In genomic region chr6:113560908-113561307, GRCh38 we compare ENCODE assay signal across 14 cellular contexts.
DNase-seq lines count a peak whose midpoint lies in the region; ATAC-seq and TF ChIP-seq lines count a peak whose summit lies in the region.
"Had no signal": no experiment of that assay in that cellular context is flagged by ENCODE, and none has a peak within 500 bp of the region (broad histone marks: within the 10 kb centered on the region; RNA-seq: fewer than 3 reads in every experiment).

No MANE protein-coding gene starts in this region.

- no peaks in the 10 kb centered on the region for H3K36me3 Mint-ChIP-seq in chondrocyte (ENCODE audit: low read depth)
- H3K36me3 Mint-ChIP-seq: CD4-positive, alpha-beta memory T cell had no signal

- no peak for ATAC-seq in HG02678 (IDR thresholded peaks at IDR 0.05; ENCODE audit: unreplicated experiment)
- ATAC-seq in GM18502 (IDR thresholded peaks at IDR 0.05; ENCODE audit: poor library complexity, unreplicated experiment) = no peak
- ATAC-seq: lower lobe of right lung had no signal

- TF ChIP-seq CTCF in chondrocyte (IDR thresholded peaks at IDR 0.05) (no peak), colonic mucosa (IDR thresholded peaks at IDR 0.05) (no peak)

- no peak overlapping the region for H3K27ac ChIP-seq in colonic mucosa
- H3K27ac ChIP-seq: coronary artery, lower lobe of right lung had no signal

- no peaks in the 10 kb centered on the region for H3K36me3 ChIP-seq in colonic mucosa
- H3K36me3 ChIP-seq: lower lobe of right lung had no signal

- no peaks in the 10 kb centered on the region for H3K9me3 ChIP-seq in colonic mucosa
- H3K9me3 ChIP-seq: lower lobe of right lung had no signal

- H3K4me3 ChIP-seq in colonic mucosa = no peak overlapping the region
- H3K4me3 ChIP-seq: coronary artery, lower lobe of right lung had no signal

- DNase-seq in Daoy (ENCODE audit: low read depth) (peak; percentile 72), NCI-H226 (peak; percentile 70), chondrocyte (ENCODE audit: low spot score) (no peak), non-pigmented ciliary epithelial cell (ENCODE audit: low read depth) (peak; percentile 89), NCI-H510A treated with DMSO at 0.1 percent for 48 hours (lab: John Stamatoyannopoulos, UW) (no peak), colonic mucosa (no peak)
- DNase-seq: activated naive CD4-positive, alpha-beta T cell treated with anti-CD3 and anti-CD28 coated beads for 36 hours; CD4-positive, alpha-beta memory T cell; lower lobe of right lung; NCI-H2171 treated with DMSO at 0.1 percent for 48 hours; occipital lobe had no signal

- no peak overlapping the region for H3K4me3 Mint-ChIP-seq in chondrocyte (ENCODE audit: unreplicated experiment)
- H3K4me3 Mint-ChIP-seq: activated naive CD4-positive, alpha-beta T cell treated with anti-CD3 and anti-CD28 coated beads for 36 hours; CD4-positive, alpha-beta memory T cell had no signal

- no peaks in the 10 kb centered on the region for H3K9me3 Mint-ChIP-seq in chondrocyte (ENCODE audit: low read depth)
- H3K9me3 Mint-ChIP-seq: activated naive CD4-positive, alpha-beta T cell treated with anti-CD3 and anti-CD28 coated beads for 36 hours had no signal

- H3K4me1 ChIP-seq in colonic mucosa = no peaks in the 10 kb centered on the region

- H3K9ac ChIP-seq in colonic mucosa (ENCODE audit: low read depth in 2 of 2, low read length in 2 of 2) = no peak overlapping the region

- intact Hi-C loops in colonic mucosa (cut with DNase I) = no loop called here

- no peaks in the 10 kb centered on the region for H3K27me3 ChIP-seq in colonic mucosa

- peak overlapping the region; percentile 50 for H3K27ac Mint-ChIP-seq in chondrocyte (ENCODE audit: unreplicated experiment)
- H3K27ac Mint-ChIP-seq: activated naive CD4-positive, alpha-beta T cell treated with anti-CD3 and anti-CD28 coated beads for 36 hours; CD4-positive, alpha-beta memory T cell had no signal

- H3K27me3 Mint-ChIP-seq in chondrocyte (ENCODE audit: low read depth) = no peaks in the 10 kb centered on the region
- H3K27me3 Mint-ChIP-seq: CD4-positive, alpha-beta memory T cell had no signal

- H3K4me1 Mint-ChIP-seq in chondrocyte (ENCODE audit: low read depth) = peaks cover 62% of the 10 kb centered on the region
- H3K4me1 Mint-ChIP-seq: CD4-positive, alpha-beta memory T cell had no signal

Comparison
In these comparisons a context has a peak if more than half of its experiments do, and no peak if none do; other contexts are left out.
1. DNase-seq: peak in Daoy (single experiment), NCI-H226 (single experiment) and non-pigmented ciliary epithelial cell (single experiment); none in chondrocyte (single experiment), NCI-H510A treated with DMSO at 0.1 percent for 48 hours (single experiment) and colonic mucosa (single experiment).